Comparison of ENCODE assay signal across 8 cellular contexts in the genomic region with DNA sequence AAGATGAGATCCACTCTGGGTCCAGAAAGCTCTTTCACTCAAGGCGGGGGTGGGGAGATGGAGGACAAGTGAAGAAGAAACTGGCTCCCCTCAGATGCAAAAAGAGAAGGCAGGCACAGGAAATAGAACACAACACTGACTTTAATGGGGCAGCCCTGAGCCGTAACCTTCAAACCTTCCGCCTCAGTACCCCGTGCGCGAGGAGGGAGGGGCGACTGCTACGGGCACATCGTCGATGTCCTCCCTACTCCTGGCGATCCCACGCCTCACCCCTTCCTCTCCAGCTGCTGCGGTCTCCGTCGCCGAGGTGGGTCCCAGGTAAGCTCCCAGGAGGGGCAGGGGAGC. TPM values are rescaled to one million over a fixed set of nuclear protein-coding genes. Genes with fewer than 3 reads are reported as not detected.
DNase-seq lines count a peak whose midpoint lies in the region; ATAC-seq and TF ChIP-seq lines count a peak whose summit lies in the region.

No MANE protein-coding gene starts in this region.

- H3K4me3 ChIP-seq in colonic mucosa, result peak overlapping the region; percentile 49
- peak overlapping the region; percentile 69 to 71 for H3K4me3 ChIP-seq in mucosa of rectum (ENCODE audit: low read length in 2 of 2)
- H3K4me3 ChIP-seq in upper lobe of right lung, result peak overlapping the region; percentile 50

- TF ChIP-seq CTCF in colonic mucosa (IDR thresholded peaks at IDR 0.05) (no peak), upper lobe of right lung (IDR thresholded peaks at IDR 0.05) (no peak)

- H3K9ac ChIP-seq in colonic mucosa (ENCODE audit: low read depth in 2 of 2, low read length in 2 of 2), result peak overlapping the region; percentile 51 to 54
- peak overlapping the region; percentile 21 to 47 for H3K9ac ChIP-seq in mucosa of rectum (ENCODE audit: low read depth in 1 of 2, low read length in 2 of 2)

- DNase-seq in activated naive CD4-positive, alpha-beta T cell treated with anti-CD3 and anti-CD28 coated beads, Interleukin-2, amount 10 ng/mL, durations not matched to agents 7 days and 5 days, result no peak
- DNase-seq in activated naive CD4-positive, alpha-beta T cell (lab: John Stamatoyannopoulos, UW), result no peak
- DNase-seq in colonic mucosa, result no peak
- DNase-seq in upper lobe of right lung, result no peak
- DNase-seq in mucosa of gallbladder (ENCODE audit: low spot score), result no peak
- DNase-seq in stimulated activated CD4-positive, alpha-beta T cell treated with anti-CD3 and anti-CD28 coated beads, Interleukin-2, amount 100 ng/mL, for 24 hours, result no peak

- no peak overlapping the region for H3K27ac Mint-ChIP-seq in activated naive CD4-positive, alpha-beta T cell treated with anti-CD3 and anti-CD28 coated beads, Interleukin-2, amount 10 ng/mL, durations not matched to agents 7 days and 5 days

- no peaks in the 10 kb centered on the region for H3K36me3 ChIP-seq in colonic mucosa
- H3K36me3 ChIP-seq in mucosa of rectum (ENCODE audit: control insufficient read depth in 2 of 2, insufficient read depth in 2 of 2, low read length in 2 of 2), result no peaks in the 10 kb centered on the region
- H3K36me3 ChIP-seq in upper lobe of right lung, result no peaks in the 10 kb centered on the region

- intact Hi-C loops in colonic mucosa (cut with DNase I) (no loop called here), upper lobe of right lung (cut with DNase I) (no loop called here)

- H3K36me3 Mint-ChIP-seq in activated naive CD4-positive, alpha-beta T cell treated with anti-CD3 and anti-CD28 coated beads, Interleukin-2, amount 10 ng/mL, durations not matched to agents 7 days and 5 days, result peaks cover 3% of the 10 kb centered on the region

- H3K27me3 ChIP-seq in colonic mucosa, result no peaks in the 10 kb centered on the region
- H3K27me3 ChIP-seq in mucosa of rectum (ENCODE audit: control insufficient read depth in 2 of 2, insufficient read depth in 2 of 2, low read length in 2 of 2), result peaks cover 10 to 12% of the 10 kb centered on the region in 2 donors
- H3K27me3 ChIP-seq in upper lobe of right lung, result no peaks in the 10 kb centered on the region

- CTCF ChIA-PET in activated naive CD4-positive, alpha-beta T cell treated with anti-CD3 and anti-CD28 coated beads, Interleukin-2, amount 10 ng/mL, durations not matched to agents 7 days and 5 days (lab: Charles Lee), result interaction anchor here (1.0 to 1.2 kb wide), 2 partner anchors 8 to 24 kb away, joined by 3 read pairs; no protein-coding TSS in a partner anchor

- peaks cover 76% of the 10 kb centered on the region for H3K27me3 Mint-ChIP-seq in activated naive CD4-positive, alpha-beta T cell treated with anti-CD3 and anti-CD28 coated beads, Interleukin-2, amount 10 ng/mL, durations not matched to agents 7 days and 5 days

- H3K27ac ChIP-seq in colonic mucosa (no peak overlapping the region), mucosa of rectum (ENCODE audit: low read depth in 2 of 2, low read length in 2 of 2) (no peak overlapping the region), upper lobe of right lung (no peak overlapping the region)

- H3K9me3 ChIP-seq in colonic mucosa (no peaks in the 10 kb centered on the region), mucosa of rectum (ENCODE audit: control insufficient read depth in 2 of 2, low read length in 2 of 2) (no peaks in the 10 kb centered on the region), upper lobe of right lung (no peaks in the 10 kb centered on the region)

- H3K4me1 ChIP-seq in colonic mucosa, result no peaks in the 10 kb centered on the region
- peaks cover 20 to 24% of the 10 kb centered on the region in 2 donors for H3K4me1 ChIP-seq in mucosa of rectum (ENCODE audit: control insufficient read depth in 2 of 2, insufficient read depth in 2 of 2, low read length in 2 of 2)
- peaks cover 12% of the 10 kb centered on the region for H3K4me1 ChIP-seq in upper lobe of right lung

- ATAC-seq in upper lobe of right lung (peak; percentile 2), GM19395 (IDR thresholded peaks at IDR 0.05; ENCODE audit: unreplicated experiment) (no peak)

- H3K4me3 Mint-ChIP-seq in activated naive CD4-positive, alpha-beta T cell treated with anti-CD3 and anti-CD28 coated beads, Interleukin-2, amount 10 ng/mL, durations not matched to agents 7 days and 5 days, result peak overlapping the region; percentile 67

- peaks cover 37% of the 10 kb centered on the region for H3K4me1 Mint-ChIP-seq in activated naive CD4-positive, alpha-beta T cell treated with anti-CD3 and anti-CD28 coated beads, Interleukin-2, amount 10 ng/mL, durations not matched to agents 7 days and 5 days

- no peaks in the 10 kb centered on the region for H3K9me3 Mint-ChIP-seq in activated naive CD4-positive, alpha-beta T cell treated with anti-CD3 and anti-CD28 coated beads, Interleukin-2, amount 10 ng/mL, durations not matched to agents 7 days and 5 days

RNA-seq across cellular contexts. Expression of gene SPEF1, which starts 3.9 kb away (rescaled TPM):
- total RNA-seq in colonic mucosa, result not detected
- 0.46 TPM for total RNA-seq in upper lobe of right lung
- total RNA-seq in mucosa of gallbladder, result 0.75 TPM

RNA-seq across cellular contexts. Expression of gene CENPB, which starts 9.2 kb away (rescaled TPM):
- total RNA-seq in colonic mucosa, result 10 to 100 TPM; 65.6 to 93.3 TPM
- total RNA-seq in upper lobe of right lung, result 94.6 TPM
- 109 TPM for total RNA-seq in mucosa of gallbladder

RNA-seq across cellular contexts. Expression of gene ADISSP, which starts 9.8 kb away (rescaled TPM):
- total RNA-seq in colonic mucosa (10 to 100 TPM; 20.6 to 37.7 TPM), upper lobe of right lung (23.3 TPM), mucosa of gallbladder (61.1 TPM)

RNA-seq across cellular contexts. Expression of gene CDC25B, which starts 18.8 kb away (rescaled TPM):
- total RNA-seq in colonic mucosa (10 to 100 TPM; 41.9 to 65.5 TPM), upper lobe of right lung (136 TPM), mucosa of gallbladder (38.9 TPM)

RNA-seq across cellular contexts. Expression of gene AP5S1, which starts 43.0 kb away (rescaled TPM):
- total RNA-seq in colonic mucosa (10 to 100 TPM; 11.7 to 20.2 TPM), upper lobe of right lung (13.1 TPM), mucosa of gallbladder (16.2 TPM)
